In the genomic region with DNA sequence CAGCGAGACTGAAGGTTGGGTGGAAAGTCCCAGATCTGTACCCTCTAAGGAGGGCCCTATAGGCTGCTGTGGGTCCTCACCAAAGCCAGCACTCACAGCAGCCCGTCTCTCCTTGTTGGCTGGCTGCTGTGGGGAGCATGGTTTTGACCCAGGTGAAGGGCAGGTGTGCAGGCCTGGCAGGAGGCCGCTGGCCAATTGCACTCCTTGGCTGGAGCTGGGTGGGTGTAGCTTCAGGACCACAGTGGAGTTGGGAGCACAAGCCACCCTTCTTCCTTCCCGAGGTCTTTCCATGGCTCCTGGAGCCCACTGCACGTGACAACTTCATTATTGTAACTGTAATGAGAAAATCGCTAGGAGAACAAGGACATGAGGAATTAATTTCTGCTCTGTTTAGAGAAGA, we compare ENCODE assay signal across 1 cellular context.
TF ChIP-seq lines count a peak whose summit lies in the region.

No MANE protein-coding gene starts in this region.

TF ChIP-seq in HEK293, 187 proteins besides CTCF, POLR2A, EP300 and RAD21 (continued from another document):
- TF ChIP-seq, protein P1, sequence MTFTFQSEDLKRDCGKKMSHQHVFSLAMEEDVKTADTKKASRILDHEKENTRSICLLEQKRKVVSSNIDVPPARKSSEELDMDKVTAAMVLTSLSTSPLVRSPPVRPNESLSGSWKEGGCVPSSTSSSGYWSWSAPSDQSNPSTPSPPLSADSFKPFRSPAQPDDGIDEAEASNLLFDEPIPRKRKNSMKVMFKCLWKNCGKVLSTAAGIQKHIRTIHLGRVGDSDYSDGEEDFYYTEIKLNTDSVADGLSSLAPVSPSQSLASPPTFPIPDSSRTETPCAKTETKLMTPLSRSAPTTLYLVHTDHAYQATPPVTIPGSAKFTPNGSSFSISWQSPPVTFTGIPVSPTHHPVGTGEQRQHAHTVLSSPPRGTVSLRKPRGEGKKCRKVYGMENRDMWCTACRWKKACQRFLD (tag by site-specific recombination; IDR thresholded peaks at IDR 0.05), result no peak
- TF ChIP-seq ZNF510 (tag by site-specific recombination; IDR thresholded peaks at IDR 0.05; ENCODE audit: insufficient replicate concordance), result no peak
- TF ChIP-seq, protein P2, sequence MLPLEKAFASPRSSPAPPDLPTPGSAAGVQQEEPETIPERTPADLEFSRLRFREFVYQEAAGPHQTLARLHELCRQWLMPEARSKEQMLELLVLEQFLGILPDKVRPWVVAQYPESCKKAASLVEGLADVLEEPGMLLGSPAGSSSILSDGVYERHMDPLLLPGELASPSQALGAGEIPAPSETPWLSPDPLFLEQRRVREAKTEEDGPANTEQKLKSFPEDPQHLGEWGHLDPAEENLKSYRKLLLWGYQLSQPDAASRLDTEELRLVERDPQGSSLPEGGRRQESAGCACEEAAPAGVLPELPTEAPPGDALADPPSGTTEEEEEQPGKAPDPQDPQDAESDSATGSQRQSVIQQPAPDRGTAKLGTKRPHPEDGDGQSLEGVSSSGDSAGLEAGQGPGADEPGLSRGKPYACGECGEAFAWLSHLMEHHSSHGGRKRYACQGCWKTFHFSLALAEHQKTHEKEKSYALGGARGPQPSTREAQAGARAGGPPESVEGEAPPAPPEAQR (tag by site-specific recombination; IDR thresholded peaks at IDR 0.05), result no peak
- TF ChIP-seq, protein P3, sequence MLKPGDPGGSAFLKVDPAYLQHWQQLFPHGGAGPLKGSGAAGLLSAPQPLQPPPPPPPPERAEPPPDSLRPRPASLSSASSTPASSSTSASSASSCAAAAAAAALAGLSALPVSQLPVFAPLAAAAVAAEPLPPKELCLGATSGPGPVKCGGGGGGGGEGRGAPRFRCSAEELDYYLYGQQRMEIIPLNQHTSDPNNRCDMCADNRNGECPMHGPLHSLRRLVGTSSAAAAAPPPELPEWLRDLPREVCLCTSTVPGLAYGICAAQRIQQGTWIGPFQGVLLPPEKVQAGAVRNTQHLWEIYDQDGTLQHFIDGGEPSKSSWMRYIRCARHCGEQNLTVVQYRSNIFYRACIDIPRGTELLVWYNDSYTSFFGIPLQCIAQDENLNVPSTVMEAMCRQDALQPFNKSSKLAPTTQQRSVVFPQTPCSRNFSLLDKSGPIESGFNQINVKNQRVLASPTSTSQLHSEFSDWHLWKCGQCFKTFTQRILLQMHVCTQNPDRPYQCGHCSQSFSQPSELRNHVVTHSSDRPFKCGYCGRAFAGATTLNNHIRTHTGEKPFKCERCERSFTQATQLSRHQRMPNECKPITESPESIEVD (tag by site-specific recombination; IDR thresholded peaks at IDR 0.05), result no peak
